30 cellular contexts compared by ENCODE assay signal in the genomic region with DNA sequence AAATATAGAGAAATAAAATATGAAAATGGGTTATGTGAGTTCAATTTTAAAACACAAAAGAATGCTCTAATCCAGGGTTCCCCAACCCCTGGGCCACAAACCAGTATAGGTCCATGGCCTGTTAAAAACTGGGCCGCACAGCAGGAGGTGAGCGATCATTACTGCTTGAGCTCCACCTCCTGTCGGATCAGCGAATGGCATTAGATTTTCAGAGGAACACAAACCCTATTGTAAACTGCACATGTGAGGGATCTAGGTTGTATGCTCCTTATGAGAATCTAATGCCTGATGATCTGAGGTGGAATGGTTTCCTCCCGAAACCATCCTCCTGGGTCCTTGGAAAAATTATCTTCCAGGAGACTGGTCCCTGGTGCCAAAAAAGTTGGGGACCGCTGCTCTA. TPM values are rescaled to one million over a fixed set of nuclear protein-coding genes. Genes with fewer than 3 reads are reported as not detected.
DNase-seq lines count a peak whose midpoint lies in the region; ATAC-seq and TF ChIP-seq lines count a peak whose summit lies in the region.
"Had no signal": no experiment of that assay in that cellular context is flagged by ENCODE, and none has a peak within 500 bp of the region (broad histone marks: within the 10 kb centered on the region; RNA-seq: fewer than 3 reads in every experiment).

No MANE protein-coding gene starts in this region.

- H3K36me3 ChIP-seq in Panc1 (ENCODE audit: control insufficient read depth, insufficient read depth, low read length) (no peaks in the 10 kb centered on the region; the same call in 1 of the 2 replicates), esophagus muscularis mucosa (peaks cover 0 to 23% (median 4%) of the 10 kb centered on the region in 4 donors)
- H3K36me3 ChIP-seq: MG63, SJSA1 had no signal

- in situ Hi-C loops in Panc1 (cut with HindIII; ENCODE audit: low pct_unique_long_range_greater_than_20kb, low sequenced_read_pairs): no loop called here

- no peaks in the 10 kb centered on the region for H3K9me3 Mint-ChIP-seq in activated CD8-positive, alpha-beta memory T cell treated with anti-CD3 and anti-CD28 coated beads, Interleukin-2, amount 10 ng/mL, durations not matched to agents 7 days and 5 days (ENCODE audit: low read depth)
- H3K9me3 Mint-ChIP-seq: activated CD4-positive, alpha-beta T cell treated with anti-CD3 and anti-CD28 coated beads, Interleukin-2, amount 10 ng/mL, durations not matched to agents 24 days and 14 days; activated T-cell treated with anti-CD3 and anti-CD28 coated beads, Interleukin-2, amount 50 U/mL, for 72 hours; central memory CD8-positive, alpha-beta T cell; dendritic cell treated with granulocyte-macrophage colony-stimulating factor and Interleukin-4, amounts not matched to agents 40 ng/mL and 50 ng/mL, for 4 days had no signal

- H3K9me3 ChIP-seq in Panc1 (ENCODE audit: control insufficient read depth, insufficient read depth, low read depth, low read length) (no peaks in the 10 kb centered on the region), esophagus muscularis mucosa (no peaks in the 10 kb centered on the region)
- H3K9me3 ChIP-seq: MG63, SJSA1 had no signal

- TF ChIP-seq CTCF in 22Rv1 (IDR thresholded peaks at IDR 0.05) (peak; percentile 23), GM12873 (IDR thresholded peaks at IDR 0.05; ENCODE audit: insufficient read depth, low read depth, low read length, missing control alignments) (peak; percentile 2), Panc1 (IDR thresholded peaks at IDR 0.05) (0 out of 2 replicates have a peak, but pooled peaks have one; percentile 6), esophagus muscularis mucosa (IDR thresholded peaks at IDR 0.05) (no peak)

- CTCF ChIA-PET in Panc1 (lab: Charles Lee): no interaction called here
- CTCF ChIA-PET in activated CD8-positive, alpha-beta memory T cell treated with anti-CD3 and anti-CD28 coated beads, Interleukin-2, amount 10 ng/mL, durations not matched to agents 7 days and 5 days (lab: Charles Lee): no interaction called here

- no peak overlapping the region for H3K4me3 Mint-ChIP-seq in activated CD8-positive, alpha-beta memory T cell treated with anti-CD3 and anti-CD28 coated beads, Interleukin-2, amount 10 ng/mL, durations not matched to agents 7 days and 5 days
- H3K4me3 Mint-ChIP-seq: activated CD4-positive, alpha-beta T cell treated with anti-CD3 and anti-CD28 coated beads, Interleukin-2, amount 10 ng/mL, durations not matched to agents 24 days and 14 days; activated T-cell treated with anti-CD3 and anti-CD28 coated beads, Interleukin-2, amount 50 U/mL, for 72 hours; CD14-positive monocyte; central memory CD8-positive, alpha-beta T cell; dendritic cell treated with granulocyte-macrophage colony-stimulating factor and Interleukin-4, amounts not matched to agents 40 ng/mL and 50 ng/mL, for 4 days; naive B cell; T-helper 17 cell had no signal

- H3K4me1 ChIP-seq in Panc1 (ENCODE audit: control insufficient read depth, insufficient read depth, low read length) (no peaks in the 10 kb centered on the region), esophagus muscularis mucosa (no peaks in the 10 kb centered on the region)
- H3K4me1 ChIP-seq: SJSA1 had no signal

- H3K27me3 ChIP-seq in Panc1 (ENCODE audit: control insufficient read depth, insufficient read depth, low read length): no peaks in the 10 kb centered on the region
- H3K27me3 ChIP-seq in esophagus muscularis mucosa: no peaks in the 10 kb centered on the region
- H3K27me3 ChIP-seq: MG63, SJSA1 had no signal

- no peaks in the 10 kb centered on the region for H3K4me1 Mint-ChIP-seq in activated CD8-positive, alpha-beta memory T cell treated with anti-CD3 and anti-CD28 coated beads, Interleukin-2, amount 10 ng/mL, durations not matched to agents 7 days and 5 days
- H3K4me1 Mint-ChIP-seq: activated CD4-positive, alpha-beta T cell treated with anti-CD3 and anti-CD28 coated beads, Interleukin-2, amount 10 ng/mL, durations not matched to agents 24 days and 14 days; T-helper 17 cell had no signal

- H3K27me3 Mint-ChIP-seq in activated CD8-positive, alpha-beta memory T cell treated with anti-CD3 and anti-CD28 coated beads, Interleukin-2, amount 10 ng/mL, durations not matched to agents 7 days and 5 days: peaks cover 2% of the 10 kb centered on the region
- H3K27me3 Mint-ChIP-seq: central memory CD8-positive, alpha-beta T cell; dendritic cell treated with granulocyte-macrophage colony-stimulating factor and Interleukin-4, amounts not matched to agents 40 ng/mL and 50 ng/mL, for 4 days; naive B cell had no signal

- H3K27ac ChIP-seq in 22Rv1 (no peak overlapping the region), Panc1 (ENCODE audit: low read length) (no peak overlapping the region), esophagus muscularis mucosa (replicated peaks in 1 of 4) (no peak overlapping the region)
- H3K27ac ChIP-seq: SJSA1 had no signal

- H3K36me3 Mint-ChIP-seq in activated CD8-positive, alpha-beta memory T cell treated with anti-CD3 and anti-CD28 coated beads, Interleukin-2, amount 10 ng/mL, durations not matched to agents 7 days and 5 days: no peaks in the 10 kb centered on the region
- H3K36me3 Mint-ChIP-seq: CD14-positive monocyte, naive B cell had no signal

- TF ChIP-seq POLR2A in esophagus muscularis mucosa (IDR thresholded peaks at IDR 0.05; ENCODE audit: low read depth): no peak

- no peak for TF ChIP-seq EP300 in esophagus muscularis mucosa (IDR thresholded peaks at IDR 0.05)

- POLR2A ChIA-PET in Panc1 (lab: Charles Lee): no interaction called here

- DNase-seq in Panc1 (ENCODE audit: low read depth, low spot score) (no peak), esophagus muscularis mucosa (ENCODE audit: extremely low spot score) (peak; percentile 80), SKM-1 treated with dmso at 0.1 percent for 144 hours (lab: John Stamatoyannopoulos, UW; ENCODE audit: unreplicated experiment) (no peak), sciatic nerve (ENCODE audit: low spot score) (no peak)
- no peak for DNase-seq in activated CD8-positive, alpha-beta memory T cell treated with anti-CD3 and anti-CD28 coated beads, Interleukin-2, amount 10 ng/mL, durations not matched to agents 7 days and 5 days
- DNase-seq: activated CD4-positive, alpha-beta T cell treated with anti-CD3 and anti-CD28 coated beads, Interleukin-2, amount 10 ng/mL, durations not matched to agents 24 days and 14 days; activated naive CD4-positive, alpha-beta T cell; activated T-cell treated with anti-CD3 and anti-CD28 coated beads, Interleukin-2, amount 50 U/mL, for 72 hours; DMS 273 treated with DMSO at 0.1 percent for 48 hours; hypothalamus; MG63; naive B cell; NCI-H1436; NCI-H2081 treated with DMSO at 0.1 percent for 48 hours; NCI-H774; PC-3; stimulated activated naive CD4-positive, alpha-beta T cell treated with Interleukin-2 at 50 U/mL for 16 hours; T-helper 17 cell had no signal

- WGBS in esophagus muscularis mucosa: 93% methylated on average over 6 of the region's 6 CpGs

- H3K4me3 ChIP-seq in Panc1 (ENCODE audit: low read depth in 2 of 2, low read length in 2 of 2) (no peak overlapping the region), esophagus muscularis mucosa (no peak overlapping the region)
- H3K4me3 ChIP-seq: MG63, SJSA1 had no signal

- BruUV-seq in Panc1 (replicated peaks; lab: Mats Ljungman, UMichigan): no TSS peak

- H3K27ac Mint-ChIP-seq in activated CD8-positive, alpha-beta memory T cell treated with anti-CD3 and anti-CD28 coated beads, Interleukin-2, amount 10 ng/mL, durations not matched to agents 7 days and 5 days: no peak overlapping the region
- H3K27ac Mint-ChIP-seq: activated CD4-positive, alpha-beta T cell treated with anti-CD3 and anti-CD28 coated beads, Interleukin-2, amount 10 ng/mL, durations not matched to agents 24 days and 14 days; activated T-cell treated with anti-CD3 and anti-CD28 coated beads, Interleukin-2, amount 50 U/mL, for 72 hours; CD14-positive monocyte; dendritic cell treated with granulocyte-macrophage colony-stimulating factor and Interleukin-4, amounts not matched to agents 40 ng/mL and 50 ng/mL, for 4 days; naive B cell; T-helper 17 cell had no signal

- intact Hi-C loops in Panc1 (cut with micrococcal nuclease; ENCODE audit: unreplicated experiment) (no loop called here), esophagus muscularis mucosa (cut with DNase I) (no loop called here), sciatic nerve (cut with DNase I) (no loop called here)

- ATAC-seq in Panc1: no peak
- ATAC-seq in HG03442 (IDR thresholded peaks at IDR 0.05; ENCODE audit: unreplicated experiment): no peak
- ATAC-seq in activated CD8-positive, alpha-beta memory T cell treated with anti-CD3 and anti-CD28 coated beads, Interleukin-2, amount 10 ng/mL, durations not matched to agents 7 days and 5 days: no peak
- ATAC-seq in sciatic nerve: no peak
- ATAC-seq: activated T-cell treated with anti-CD3 and anti-CD28 coated beads, Interleukin-2, amount 50 U/mL, for 72 hours; PC-3; T-helper 17 cell had no signal

RNA-seq across cellular contexts. Expression of gene TTR, which starts 34.7 kb away (rescaled TPM):
- 1.0 TPM for total RNA-seq in Panc1 (2021; ENCODE audit: unreplicated experiment)
- not detected for polyA plus RNA-seq in Panc1 (2012; ENCODE audit: insufficient read length)
- total RNA-seq in esophagus muscularis mucosa: 1 to 10 TPM in 1 of 4 donors, under 1 TPM in 1, not detected in 2; 0.33 to 1.2 TPM
- not detected for total RNA-seq in activated CD8-positive, alpha-beta memory T cell treated with anti-CD3 and anti-CD28 coated beads, Interleukin-2, amount 10 ng/mL, durations not matched to agents 7 days and 5 days
- not detected for total RNA-seq in sciatic nerve
- total RNA-seq: activated CD4-positive, alpha-beta T cell treated with anti-CD3 and anti-CD28 coated beads, Interleukin-2, amount 10 ng/mL, durations not matched to agents 24 days and 14 days; activated T-cell treated with anti-CD3 and anti-CD28 coated beads, Interleukin-2, amount 50 U/mL, for 72 hours; fibroblast of lung; H1; PC-3; pulmonary artery endothelial cell; SJSA1; skeletal muscle tissue; T-helper 17 cell had no signal
- polyA plus RNA-seq: AG04450, CD14-positive monocyte, fibroblast of lung, H1 had no signal

RNA-seq across cellular contexts. Expression of gene B4GALT6, which starts 58.0 kb away (rescaled TPM):
- total RNA-seq in Panc1 (2021; ENCODE audit: unreplicated experiment): 36.3 TPM
- 12.5 TPM for polyA plus RNA-seq in Panc1 (2012; ENCODE audit: insufficient read length)
- 10 to 100 TPM in 2 of 4 donors, 1 to 10 TPM in 2; 4.5 to 12.0 (median 8.0) TPM for total RNA-seq in esophagus muscularis mucosa
- total RNA-seq in activated CD8-positive, alpha-beta memory T cell treated with anti-CD3 and anti-CD28 coated beads, Interleukin-2, amount 10 ng/mL, durations not matched to agents 7 days and 5 days: 1 to 10 TPM in 1 of 2 experiments, under 1 TPM in 1; 0.41 to 1.8 TPM
- 6.4 TPM for total RNA-seq in sciatic nerve

Comparison
In these comparisons a context has a peak if more than half of its experiments do, and no peak if none do; other contexts are left out.
1. CTCF ChIP-seq: peak in 22Rv1 (single experiment), GM12873 (single experiment) and Panc1 (single experiment); none in esophagus muscularis mucosa (0 of 3).